In genomic region chr11:12108875-12109453, GRCh38 we compare ENCODE assay signal across 2 cellular contexts.
TF ChIP-seq lines count a peak whose summit lies in the region.

No MANE protein-coding gene starts in this region.

TF ChIP-seq in HepG2, 621 proteins besides CTCF, POLR2A, EP300 and RAD21:
- TF ChIP-seq ZNF629 (CRISPR knock-in tag; conservative IDR thresholded peaks at IDR 0.05) (peak; percentile 85), GPN1 (CRISPR knock-in tag; IDR thresholded peaks at IDR 0.05; ENCODE audit: borderline replicate concordance) (no peak)

TF ChIP-seq in WTC11, 78 proteins besides CTCF, POLR2A, EP300 and RAD21:
- TF ChIP-seq ZNF423 (CRISPR knock-in tag; IDR thresholded peaks at IDR 0.05) (no peak), NFE2L1 (CRISPR knock-in tag; IDR thresholded peaks at IDR 0.05) (no peak), IRF2 (CRISPR knock-in tag; IDR thresholded peaks at IDR 0.05; ENCODE audit: borderline replicate concordance, low read depth) (no peak), TP53 (CRISPR knock-in tag; IDR thresholded peaks at IDR 0.05) (no peak), KAT7 (CRISPR knock-in tag; IDR thresholded peaks at IDR 0.05; ENCODE audit: borderline replicate concordance) (no peak), AFF4 (CRISPR knock-in tag; IDR thresholded peaks at IDR 0.05; ENCODE audit: borderline replicate concordance) (no peak), PREB (CRISPR knock-in tag; IDR thresholded peaks at IDR 0.05; ENCODE audit: borderline replicate concordance) (no peak), MAX (CRISPR knock-in tag; IDR thresholded peaks at IDR 0.05) (no peak), TEAD4 (CRISPR knock-in tag; IDR thresholded peaks at IDR 0.05) (no peak), ARID4B (CRISPR knock-in tag; IDR thresholded peaks at IDR 0.05; ENCODE audit: borderline replicate concordance) (no peak), E2F4 (CRISPR knock-in tag; IDR thresholded peaks at IDR 0.05; ENCODE audit: borderline replicate concordance, low read depth) (no peak), SP1 (CRISPR knock-in tag; conservative IDR thresholded peaks at IDR 0.05) (no peak), ATF1 (CRISPR knock-in tag; IDR thresholded peaks at IDR 0.05) (no peak), GTF2I (CRISPR knock-in tag; conservative IDR thresholded peaks at IDR 0.05) (no peak), ZNF396 (CRISPR knock-in tag; IDR thresholded peaks at IDR 0.05; ENCODE audit: borderline replicate concordance) (no peak), NR1H2 (CRISPR knock-in tag; IDR thresholded peaks at IDR 0.05) (no peak), ESRRA (CRISPR knock-in tag; IDR thresholded peaks at IDR 0.05; ENCODE audit: borderline replicate concordance) (no peak)
